In the genomic region with DNA sequence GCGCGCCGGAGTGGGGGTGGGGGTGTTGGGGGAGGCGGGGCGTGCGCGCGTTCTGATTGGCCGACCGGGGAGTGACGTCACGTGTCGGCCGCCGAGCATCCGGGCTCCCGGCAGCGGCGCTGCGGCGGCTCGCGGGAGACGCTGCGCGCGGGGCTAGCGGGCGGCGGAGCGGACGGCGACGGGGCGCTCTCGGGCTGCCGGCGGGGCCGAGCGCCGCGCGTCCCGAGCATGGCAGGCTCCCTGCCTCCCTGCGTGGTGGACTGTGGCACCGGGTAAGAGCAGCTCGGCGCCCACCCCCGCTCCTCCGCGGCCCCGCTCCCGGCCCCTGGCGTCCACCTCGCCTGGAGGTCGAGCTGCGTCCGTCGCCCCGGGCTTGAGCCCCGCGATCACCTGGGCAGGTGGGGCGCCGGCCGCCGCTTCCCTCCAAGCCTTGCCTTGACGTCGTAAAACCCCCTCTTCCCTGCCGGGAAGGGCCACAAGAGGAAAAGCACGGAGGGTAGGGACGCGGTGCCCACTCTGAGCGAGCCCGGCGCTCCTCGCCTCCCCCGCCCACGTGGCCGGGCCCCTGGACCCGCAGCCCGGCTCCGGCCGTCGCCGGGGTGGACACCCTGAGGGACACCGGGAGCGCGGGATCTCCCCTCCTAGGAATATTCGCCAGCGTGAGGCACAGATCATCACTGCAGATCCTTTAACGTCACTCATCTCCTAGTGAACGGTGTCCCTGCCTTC, we compare ENCODE assay signal across 1 cellular context.
TF ChIP-seq lines count a peak whose summit lies in the region.

A gene (plus strand): TSS at position 98 of the 729 bp plus-strand sequence. CDS start 131 bp downstream, at position 229.

TF ChIP-seq in HepG2, 621 proteins besides CTCF, POLR2A, EP300 and RAD21 (continued from another document and continues in another):
- TF ChIP-seq, protein P1, sequence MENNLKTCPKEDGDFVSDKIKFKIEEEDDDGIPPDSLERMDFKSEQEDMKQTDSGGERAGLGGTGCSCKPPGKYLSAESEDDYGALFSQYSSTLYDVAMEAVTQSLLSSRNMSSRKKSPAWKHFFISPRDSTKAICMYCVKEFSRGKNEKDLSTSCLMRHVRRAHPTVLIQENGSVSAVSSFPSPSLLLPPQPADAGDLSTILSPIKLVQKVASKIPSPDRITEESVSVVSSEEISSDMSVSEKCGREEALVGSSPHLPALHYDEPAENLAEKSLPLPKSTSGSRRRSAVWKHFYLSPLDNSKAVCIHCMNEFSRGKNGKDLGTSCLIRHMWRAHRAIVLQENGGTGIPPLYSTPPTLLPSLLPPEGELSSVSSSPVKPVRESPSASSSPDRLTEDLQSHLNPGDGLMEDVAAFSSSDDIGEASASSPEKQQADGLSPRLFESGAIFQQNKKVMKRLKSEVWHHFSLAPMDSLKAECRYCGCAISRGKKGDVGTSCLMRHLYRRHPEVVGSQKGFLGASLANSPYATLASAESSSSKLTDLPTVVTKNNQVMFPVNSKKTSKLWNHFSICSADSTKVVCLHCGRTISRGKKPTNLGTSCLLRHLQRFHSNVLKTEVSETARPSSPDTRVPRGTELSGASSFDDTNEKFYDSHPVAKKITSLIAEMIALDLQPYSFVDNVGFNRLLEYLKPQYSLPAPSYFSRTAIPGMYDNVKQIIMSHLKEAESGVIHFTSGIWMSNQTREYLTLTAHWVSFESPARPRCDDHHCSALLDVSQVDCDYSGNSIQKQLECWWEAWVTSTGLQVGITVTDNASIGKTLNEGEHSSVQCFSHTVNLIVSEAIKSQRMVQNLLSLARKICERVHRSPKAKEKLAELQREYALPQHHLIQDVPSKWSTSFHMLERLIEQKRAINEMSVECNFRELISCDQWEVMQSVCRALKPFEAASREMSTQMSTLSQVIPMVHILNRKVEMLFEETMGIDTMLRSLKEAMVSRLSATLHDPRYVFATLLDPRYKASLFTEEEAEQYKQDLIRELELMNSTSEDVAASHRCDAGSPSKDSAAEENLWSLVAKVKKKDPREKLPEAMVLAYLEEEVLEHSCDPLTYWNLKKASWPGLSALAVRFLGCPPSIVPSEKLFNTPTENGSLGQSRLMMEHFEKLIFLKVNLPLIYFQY (CRISPR knock-in tag; IDR thresholded peaks at IDR 0.05; ENCODE audit: borderline replicate concordance): no peak
- TF ChIP-seq ATF7-NPFF (CRISPR knock-in tag; IDR thresholded peaks at IDR 0.05; ENCODE audit: low read depth) (peak; percentile 19; the same call in 1 of the 2 replicates), ZNF678 (CRISPR knock-in tag; IDR thresholded peaks at IDR 0.05) (no peak), CENPT (CRISPR knock-in tag; IDR thresholded peaks at IDR 0.05; ENCODE audit: low read depth) (no peak), ISX (CRISPR knock-in tag; conservative IDR thresholded peaks at IDR 0.05) (no peak), ELF4 (CRISPR knock-in tag; IDR thresholded peaks at IDR 0.05; ENCODE audit: borderline replicate concordance) (no peak), PRMT3 (CRISPR knock-in tag; IDR thresholded peaks at IDR 0.05; ENCODE audit: borderline replicate concordance, low read depth) (no peak), SRSF9 (IDR thresholded peaks at IDR 0.05; ENCODE audit: borderline replicate concordance, insufficient read depth, low read depth, low read length, poor library complexity, severe bottlenecking) (no peak), FOSL2 (CRISPR knock-in tag; IDR thresholded peaks at IDR 0.05) (no peak), ZNF121 (CRISPR knock-in tag; IDR thresholded peaks at IDR 0.05) (no peak), HOXA7 (CRISPR knock-in tag; IDR thresholded peaks at IDR 0.05) (no peak), ZKSCAN1 (IDR thresholded peaks at IDR 0.05; ENCODE audit: low read length) (no peak), ZFP1 (CRISPR knock-in tag; IDR thresholded peaks at IDR 0.05) (no peak), ZFX (CRISPR knock-in tag; IDR thresholded peaks at IDR 0.05; ENCODE audit: low read depth) (peak; percentile 60; the same call in 1 of the 2 replicates), ZSCAN20 (CRISPR knock-in tag; IDR thresholded peaks at IDR 0.05; ENCODE audit: borderline replicate concordance) (peak; percentile 7; the same call in 1 of the 2 replicates), SP1 (IDR thresholded peaks at IDR 0.05) (no peak), SP1 (CRISPR knock-in tag; IDR thresholded peaks at IDR 0.05) (no peak), FOXJ3 (CRISPR knock-in tag; IDR thresholded peaks at IDR 0.05; ENCODE audit: borderline replicate concordance) (no peak), KMT2A (CRISPR knock-in tag; IDR thresholded peaks at IDR 0.05) (peak; percentile 37; the same call in 1 of the 2 replicates), ZNF343 (CRISPR knock-in tag; IDR thresholded peaks at IDR 0.05) (peak; percentile 49; the same call in 1 of the 2 replicates), GABPB1 (CRISPR knock-in tag; IDR thresholded peaks at IDR 0.05) (peak; percentile 77), MTA1 (CRISPR knock-in tag; IDR thresholded peaks at IDR 0.05; ENCODE audit: borderline replicate concordance) (peak; percentile 67; the same call in 1 of the 2 replicates), RARA (CRISPR knock-in tag; IDR thresholded peaks at IDR 0.05) (0 out of 2 replicates have a peak, but pooled peaks have one; percentile 24), SETDB1 (CRISPR knock-in tag; IDR thresholded peaks at IDR 0.05; ENCODE audit: borderline replicate concordance) (no peak)
- TF ChIP-seq, protein P2, sequence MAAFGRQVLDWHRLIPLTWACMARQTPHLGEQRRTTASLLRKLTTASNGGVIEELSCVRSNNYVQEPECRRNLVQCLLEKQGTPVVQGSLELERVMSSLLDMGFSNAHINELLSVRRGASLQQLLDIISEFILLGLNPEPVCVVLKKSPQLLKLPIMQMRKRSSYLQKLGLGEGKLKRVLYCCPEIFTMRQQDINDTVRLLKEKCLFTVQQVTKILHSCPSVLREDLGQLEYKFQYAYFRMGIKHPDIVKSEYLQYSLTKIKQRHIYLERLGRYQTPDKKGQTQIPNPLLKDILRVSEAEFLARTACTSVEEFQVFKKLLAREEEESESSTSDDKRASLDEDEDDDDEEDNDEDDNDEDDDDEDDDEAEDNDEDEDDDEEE (CRISPR knock-in tag; IDR thresholded peaks at IDR 0.05): no peak
- TF ChIP-seq, protein P3, sequence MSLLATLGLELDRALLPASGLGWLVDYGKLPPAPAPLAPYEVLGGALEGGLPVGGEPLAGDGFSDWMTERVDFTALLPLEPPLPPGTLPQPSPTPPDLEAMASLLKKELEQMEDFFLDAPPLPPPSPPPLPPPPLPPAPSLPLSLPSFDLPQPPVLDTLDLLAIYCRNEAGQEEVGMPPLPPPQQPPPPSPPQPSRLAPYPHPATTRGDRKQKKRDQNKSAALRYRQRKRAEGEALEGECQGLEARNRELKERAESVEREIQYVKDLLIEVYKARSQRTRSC (CRISPR knock-in tag; IDR thresholded peaks at IDR 0.05; ENCODE audit: low read depth): peak; percentile 57; the same call in 1 of the 2 replicates
- TF ChIP-seq, protein P4, sequence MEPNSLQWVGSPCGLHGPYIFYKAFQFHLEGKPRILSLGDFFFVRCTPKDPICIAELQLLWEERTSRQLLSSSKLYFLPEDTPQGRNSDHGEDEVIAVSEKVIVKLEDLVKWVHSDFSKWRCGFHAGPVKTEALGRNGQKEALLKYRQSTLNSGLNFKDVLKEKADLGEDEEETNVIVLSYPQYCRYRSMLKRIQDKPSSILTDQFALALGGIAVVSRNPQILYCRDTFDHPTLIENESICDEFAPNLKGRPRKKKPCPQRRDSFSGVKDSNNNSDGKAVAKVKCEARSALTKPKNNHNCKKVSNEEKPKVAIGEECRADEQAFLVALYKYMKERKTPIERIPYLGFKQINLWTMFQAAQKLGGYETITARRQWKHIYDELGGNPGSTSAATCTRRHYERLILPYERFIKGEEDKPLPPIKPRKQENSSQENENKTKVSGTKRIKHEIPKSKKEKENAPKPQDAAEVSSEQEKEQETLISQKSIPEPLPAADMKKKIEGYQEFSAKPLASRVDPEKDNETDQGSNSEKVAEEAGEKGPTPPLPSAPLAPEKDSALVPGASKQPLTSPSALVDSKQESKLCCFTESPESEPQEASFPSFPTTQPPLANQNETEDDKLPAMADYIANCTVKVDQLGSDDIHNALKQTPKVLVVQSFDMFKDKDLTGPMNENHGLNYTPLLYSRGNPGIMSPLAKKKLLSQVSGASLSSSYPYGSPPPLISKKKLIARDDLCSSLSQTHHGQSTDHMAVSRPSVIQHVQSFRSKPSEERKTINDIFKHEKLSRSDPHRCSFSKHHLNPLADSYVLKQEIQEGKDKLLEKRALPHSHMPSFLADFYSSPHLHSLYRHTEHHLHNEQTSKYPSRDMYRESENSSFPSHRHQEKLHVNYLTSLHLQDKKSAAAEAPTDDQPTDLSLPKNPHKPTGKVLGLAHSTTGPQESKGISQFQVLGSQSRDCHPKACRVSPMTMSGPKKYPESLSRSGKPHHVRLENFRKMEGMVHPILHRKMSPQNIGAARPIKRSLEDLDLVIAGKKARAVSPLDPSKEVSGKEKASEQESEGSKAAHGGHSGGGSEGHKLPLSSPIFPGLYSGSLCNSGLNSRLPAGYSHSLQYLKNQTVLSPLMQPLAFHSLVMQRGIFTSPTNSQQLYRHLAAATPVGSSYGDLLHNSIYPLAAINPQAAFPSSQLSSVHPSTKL (CRISPR knock-in tag; IDR thresholded peaks at IDR 0.05): no peak
- TF ChIP-seq, protein P5, sequence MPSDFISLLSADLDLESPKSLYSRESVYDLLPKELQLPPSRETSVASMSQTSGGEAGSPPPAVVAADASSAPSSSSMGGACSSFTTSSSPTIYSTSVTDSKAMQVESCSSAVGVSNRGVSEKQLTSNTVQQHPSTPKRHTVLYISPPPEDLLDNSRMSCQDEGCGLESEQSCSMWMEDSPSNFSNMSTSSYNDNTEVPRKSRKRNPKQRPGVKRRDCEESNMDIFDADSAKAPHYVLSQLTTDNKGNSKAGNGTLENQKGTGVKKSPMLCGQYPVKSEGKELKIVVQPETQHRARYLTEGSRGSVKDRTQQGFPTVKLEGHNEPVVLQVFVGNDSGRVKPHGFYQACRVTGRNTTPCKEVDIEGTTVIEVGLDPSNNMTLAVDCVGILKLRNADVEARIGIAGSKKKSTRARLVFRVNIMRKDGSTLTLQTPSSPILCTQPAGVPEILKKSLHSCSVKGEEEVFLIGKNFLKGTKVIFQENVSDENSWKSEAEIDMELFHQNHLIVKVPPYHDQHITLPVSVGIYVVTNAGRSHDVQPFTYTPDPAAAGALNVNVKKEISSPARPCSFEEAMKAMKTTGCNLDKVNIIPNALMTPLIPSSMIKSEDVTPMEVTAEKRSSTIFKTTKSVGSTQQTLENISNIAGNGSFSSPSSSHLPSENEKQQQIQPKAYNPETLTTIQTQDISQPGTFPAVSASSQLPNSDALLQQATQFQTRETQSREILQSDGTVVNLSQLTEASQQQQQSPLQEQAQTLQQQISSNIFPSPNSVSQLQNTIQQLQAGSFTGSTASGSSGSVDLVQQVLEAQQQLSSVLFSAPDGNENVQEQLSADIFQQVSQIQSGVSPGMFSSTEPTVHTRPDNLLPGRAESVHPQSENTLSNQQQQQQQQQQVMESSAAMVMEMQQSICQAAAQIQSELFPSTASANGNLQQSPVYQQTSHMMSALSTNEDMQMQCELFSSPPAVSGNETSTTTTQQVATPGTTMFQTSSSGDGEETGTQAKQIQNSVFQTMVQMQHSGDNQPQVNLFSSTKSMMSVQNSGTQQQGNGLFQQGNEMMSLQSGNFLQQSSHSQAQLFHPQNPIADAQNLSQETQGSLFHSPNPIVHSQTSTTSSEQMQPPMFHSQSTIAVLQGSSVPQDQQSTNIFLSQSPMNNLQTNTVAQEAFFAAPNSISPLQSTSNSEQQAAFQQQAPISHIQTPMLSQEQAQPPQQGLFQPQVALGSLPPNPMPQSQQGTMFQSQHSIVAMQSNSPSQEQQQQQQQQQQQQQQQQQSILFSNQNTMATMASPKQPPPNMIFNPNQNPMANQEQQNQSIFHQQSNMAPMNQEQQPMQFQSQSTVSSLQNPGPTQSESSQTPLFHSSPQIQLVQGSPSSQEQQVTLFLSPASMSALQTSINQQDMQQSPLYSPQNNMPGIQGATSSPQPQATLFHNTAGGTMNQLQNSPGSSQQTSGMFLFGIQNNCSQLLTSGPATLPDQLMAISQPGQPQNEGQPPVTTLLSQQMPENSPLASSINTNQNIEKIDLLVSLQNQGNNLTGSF (CRISPR knock-in tag; IDR thresholded peaks at IDR 0.05): no peak
- TF ChIP-seq, protein P6, sequence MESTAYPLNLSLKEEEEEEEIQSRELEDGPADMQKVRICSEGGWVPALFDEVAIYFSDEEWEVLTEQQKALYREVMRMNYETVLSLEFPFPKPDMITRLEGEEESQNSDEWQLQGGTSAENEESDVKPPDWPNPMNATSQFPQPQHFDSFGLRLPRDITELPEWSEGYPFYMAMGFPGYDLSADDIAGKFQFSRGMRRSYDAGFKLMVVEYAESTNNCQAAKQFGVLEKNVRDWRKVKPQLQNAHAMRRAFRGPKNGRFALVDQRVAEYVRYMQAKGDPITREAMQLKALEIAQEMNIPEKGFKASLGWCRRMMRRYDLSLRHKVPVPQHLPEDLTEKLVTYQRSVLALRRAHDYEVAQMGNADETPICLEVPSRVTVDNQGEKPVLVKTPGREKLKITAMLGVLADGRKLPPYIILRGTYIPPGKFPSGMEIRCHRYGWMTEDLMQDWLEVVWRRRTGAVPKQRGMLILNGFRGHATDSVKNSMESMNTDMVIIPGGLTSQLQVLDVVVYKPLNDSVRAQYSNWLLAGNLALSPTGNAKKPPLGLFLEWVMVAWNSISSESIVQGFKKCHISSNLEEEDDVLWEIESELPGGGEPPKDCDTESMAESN (CRISPR knock-in tag; conservative IDR thresholded peaks at IDR 0.05): 0 out of 2 replicates have a peak, but pooled peaks have one; percentile 64
